In genomic region chr7:108226723-108227359, GRCh38 we compare ENCODE assay signal across 1 cellular context.
A peak's percentile ranks its signal among the peaks of the same experiment; 100 is the strongest.
TF ChIP-seq lines count a peak whose summit lies in the region.

No MANE protein-coding gene starts in this region.

TF ChIP-seq in K562, 482 proteins besides CTCF, POLR2A, EP300 and RAD21 (continued from another document and continues in another):
- TF ChIP-seq ZMIZ1 (IDR thresholded peaks at IDR 0.05; ENCODE audit: low read depth in 2 of 2, low read length in 2 of 2): no peak
- TF ChIP-seq ZNF224 (CRISPR knock-in tag; IDR thresholded peaks at IDR 0.05): no peak
- TF ChIP-seq ATF2 (CRISPR knock-in tag; IDR thresholded peaks at IDR 0.05): no peak
- TF ChIP-seq ZNF717 (CRISPR knock-in tag; IDR thresholded peaks at IDR 0.05): no peak
- TF ChIP-seq MTF1 (CRISPR knock-in tag; IDR thresholded peaks at IDR 0.05; ENCODE audit: borderline replicate concordance): no peak
- TF ChIP-seq ZNF239 (CRISPR knock-in tag; IDR thresholded peaks at IDR 0.05): no peak
- TF ChIP-seq YBX1 (IDR thresholded peaks at IDR 0.05): no peak
- no peak for TF ChIP-seq CBX3 (IDR thresholded peaks at IDR 0.05; ENCODE audit: borderline replicate concordance in 1 of 2, low read length in 2 of 2)
- TF ChIP-seq NR0B1 (IDR thresholded peaks at IDR 0.05; ENCODE audit: partially characterized antibody): no peak
- TF ChIP-seq KDM1A (IDR thresholded peaks at IDR 0.05): no peak
- TF ChIP-seq CTCFL (IDR thresholded peaks at IDR 0.05; ENCODE audit: borderline replicate concordance, insufficient read depth, low read depth, low read length, poor library complexity, severe bottlenecking): peak; percentile 1
- TF ChIP-seq KAT2B (IDR thresholded peaks at IDR 0.05; ENCODE audit: low read depth, low read length): no peak
- no peak for TF ChIP-seq POLR2AphosphoS2 (IDR thresholded peaks at IDR 0.05; ENCODE audit: low read length)
- no peak for TF ChIP-seq BCL6 (CRISPR knock-in tag; IDR thresholded peaks at IDR 0.05)
- TF ChIP-seq POLR2G (IDR thresholded peaks at IDR 0.05; ENCODE audit: low read depth, low read length): no peak
- no peak for TF ChIP-seq ZNF707 (CRISPR knock-in tag; conservative IDR thresholded peaks at IDR 0.05)
- TF ChIP-seq ZNF589 (CRISPR knock-in tag; IDR thresholded peaks at IDR 0.05; ENCODE audit: low read depth): no peak
- 0 out of 2 replicates have a peak, but pooled peaks have one; percentile 20 for TF ChIP-seq RBFOX2 (IDR thresholded peaks at IDR 0.05; ENCODE audit: low read depth, low read length)
- TF ChIP-seq STAT5A (IDR thresholded peaks at IDR 0.05; ENCODE audit: borderline replicate concordance, low read length): no peak
- no peak for TF ChIP-seq ILK (tag; IDR thresholded peaks at IDR 0.05; ENCODE audit: borderline replicate concordance, low read depth)
- no peak for TF ChIP-seq TGIF2 (CRISPR knock-in tag; IDR thresholded peaks at IDR 0.05)
- no peak for TF ChIP-seq CREB1 (IDR thresholded peaks at IDR 0.05)
- TF ChIP-seq CREB1 (CRISPR knock-in tag; IDR thresholded peaks at IDR 0.05): no peak
- TF ChIP-seq MYC (IDR thresholded peaks at IDR 0.05; ENCODE audit: low read depth, low read length): no peak
- TF ChIP-seq MYC (CRISPR knock-in tag; IDR thresholded peaks at IDR 0.05; ENCODE audit: borderline replicate concordance, low read depth): 0 out of 2 replicates have a peak, but pooled peaks have one; percentile 35
- TF ChIP-seq ZNF75A (CRISPR knock-in tag; IDR thresholded peaks at IDR 0.05): no peak
- TF ChIP-seq ZBTB2 (IDR thresholded peaks at IDR 0.05): no peak
- no peak for TF ChIP-seq ZC3H8 (IDR thresholded peaks at IDR 0.05)
- no peak for TF ChIP-seq ETS1 (conservative IDR thresholded peaks at IDR 0.05; ENCODE audit: control insufficient read depth, low read depth, low read length)
- TF ChIP-seq RUNX1 (IDR thresholded peaks at IDR 0.05; ENCODE audit: low read depth): no peak
- TF ChIP-seq SMAD1 (IDR thresholded peaks at IDR 0.05; ENCODE audit: low read depth, low read length, partially characterized antibody): no peak
- no peak for TF ChIP-seq POLR2H (tag; IDR thresholded peaks at IDR 0.05; ENCODE audit: low read depth)
- no peak for TF ChIP-seq ZNF586 (CRISPR knock-in tag; conservative IDR thresholded peaks at IDR 0.05)
- no peak for TF ChIP-seq BMI1 (IDR thresholded peaks at IDR 0.05; ENCODE audit: low read length)
- TF ChIP-seq SMC3 (conservative IDR thresholded peaks at IDR 0.05; ENCODE audit: insufficient read depth, low read depth, low read length): no peak
- TF ChIP-seq ZNF407 (IDR thresholded peaks at IDR 0.05; ENCODE audit: low read depth): no peak
- TF ChIP-seq FUS (optimal IDR thresholded peaks at IDR 0.05; ENCODE audit: low read depth, low read length): no peak
- TF ChIP-seq L3MBTL2 (IDR thresholded peaks at IDR 0.05): 0 out of 2 replicates have a peak, but pooled peaks have one; percentile 28
- no peak for TF ChIP-seq ZNF668 (CRISPR knock-in tag; IDR thresholded peaks at IDR 0.05)
- no peak for TF ChIP-seq CSDE1 (IDR thresholded peaks at IDR 0.05)
- no peak for TF ChIP-seq ZNF263 (CRISPR knock-in tag; IDR thresholded peaks at IDR 0.05; ENCODE audit: borderline replicate concordance)
- TF ChIP-seq CGGBP1 (CRISPR knock-in tag; IDR thresholded peaks at IDR 0.05): no peak
- no peak for TF ChIP-seq NFXL1 (CRISPR knock-in tag; IDR thresholded peaks at IDR 0.05)
- no peak for TF ChIP-seq BDP1 (IDR thresholded peaks at IDR 0.05; ENCODE audit: insufficient read depth, insufficient read length)
- no peak for TF ChIP-seq ZNF699 (CRISPR knock-in tag; IDR thresholded peaks at IDR 0.05; ENCODE audit: insufficient replicate concordance)
- TF ChIP-seq NR4A1 (CRISPR knock-in tag; IDR thresholded peaks at IDR 0.05): no peak
- TF ChIP-seq NR4A1 (tag; IDR thresholded peaks at IDR 0.05): no peak
- peak; percentile 85 for TF ChIP-seq PKNOX1 (IDR thresholded peaks at IDR 0.05)
